Comparison of ENCODE assay signal across 8 cellular contexts in the genomic region with DNA sequence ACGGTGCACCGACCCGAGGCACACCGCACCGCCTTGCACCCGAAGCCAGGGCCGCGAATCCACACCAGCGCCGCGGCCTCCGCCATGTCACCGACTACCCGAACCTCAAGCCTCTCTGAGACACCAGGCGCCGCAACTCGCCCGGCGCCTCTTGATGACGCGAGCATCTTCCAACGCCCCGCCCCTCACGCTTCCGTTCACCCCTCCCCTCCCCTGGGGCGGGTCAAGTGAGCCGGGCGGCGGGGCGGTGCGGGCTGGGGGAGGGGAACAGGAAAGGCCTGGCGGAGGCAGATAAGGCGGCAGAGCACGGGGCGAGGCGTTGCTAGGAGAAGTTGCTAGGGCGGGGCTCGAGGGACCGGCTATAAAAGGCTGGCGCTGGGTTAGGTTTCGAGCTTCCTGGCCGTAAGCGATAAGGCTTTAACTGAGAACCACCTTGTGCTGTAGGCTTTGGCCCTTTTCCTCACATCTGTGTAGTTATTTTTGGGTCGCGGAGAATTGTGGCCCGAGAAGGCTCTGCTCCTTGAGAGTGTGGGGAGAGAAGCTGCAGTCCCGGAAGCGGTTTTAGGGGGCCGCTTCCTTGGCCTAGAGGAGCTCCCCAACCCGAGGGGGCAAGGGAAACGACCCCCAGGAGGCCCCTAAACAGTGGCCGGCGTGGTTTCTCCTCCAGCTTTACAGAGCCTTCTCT. TPM values are rescaled to one million over a fixed set of nuclear protein-coding genes. Genes with fewer than 3 reads are reported as not detected.
DNase-seq lines count a peak whose midpoint lies in the region; ATAC-seq lines count a peak whose summit lies in the region.

A gene (minus strand): TSS at position 117 of the 685 bp plus-strand sequence. CDS start 31 bp downstream, at position 86.

- H3K9me3 ChIP-seq in BLaER1: no peaks in the 10 kb centered on the region

- DNase-seq in NCI-H69 (lab: John Stamatoyannopoulos, UW): peak; percentile 100
- peak; percentile 100 for DNase-seq in activated CD4-positive, alpha-beta T cell treated with anti-CD3 and anti-CD28 coated beads, Interleukin-2, amount 10 ng/mL, durations not matched to agents 7 days and 5 days
- DNase-seq in cortex of kidney (lab: John Stamatoyannopoulos, UW): peak; percentile 87
- DNase-seq in left lobe of liver (ENCODE audit: low spot score): peak; percentile 100
- DNase-seq in stimulated activated CD4-positive, alpha-beta T cell treated with anti-CD3 and anti-CD28 coated beads, Interleukin-2, amount 100 ng/mL, for 4 hours (ENCODE audit: low read depth): peak; percentile 99

- peaks cover 81% of the 10 kb centered on the region for H3K4me1 ChIP-seq in BLaER1

- H3K27ac ChIP-seq in BLaER1: peak within 1 kb of the TSS; percentile 98

- peak; percentile 85 for ATAC-seq in GM19328 (IDR thresholded peaks at IDR 0.05; ENCODE audit: unreplicated experiment)
- ATAC-seq in HG03520 (IDR thresholded peaks at IDR 0.05; ENCODE audit: unreplicated experiment): peak; percentile 73
- ATAC-seq in left lobe of liver: peak; percentile 98

- peak within 1 kb of the TSS; percentile 93 for H3K4me2 ChIP-seq in BLaER1

- H3K27ac Mint-ChIP-seq in activated CD4-positive, alpha-beta T cell treated with anti-CD3 and anti-CD28 coated beads, Interleukin-2, amount 10 ng/mL, durations not matched to agents 7 days and 5 days: peak within 1 kb of the TSS; percentile 100

- peaks cover 41% of the 10 kb centered on the region for H4K20me1 ChIP-seq in BLaER1

- POLR2A ChIA-PET in activated CD4-positive, alpha-beta T cell treated with anti-CD3 and anti-CD28 coated beads, Interleukin-2, amount 10 ng/mL, durations not matched to agents 7 days and 5 days (lab: Charles Lee): interaction anchor here (0.6 to 1.9 kb wide), 7 partner anchors 9 to 539 kb away, joined by 3 to 25 read pairs (median 4); a partner anchor contains a TSS

- H3K4me1 Mint-ChIP-seq in activated CD4-positive, alpha-beta T cell treated with anti-CD3 and anti-CD28 coated beads, Interleukin-2, amount 10 ng/mL, durations not matched to agents 7 days and 5 days: peaks cover 81% of the 10 kb centered on the region

- peaks cover 26% of the 10 kb centered on the region for H3K36me3 Mint-ChIP-seq in activated CD4-positive, alpha-beta T cell treated with anti-CD3 and anti-CD28 coated beads, Interleukin-2, amount 10 ng/mL, durations not matched to agents 7 days and 5 days (ENCODE audit: low read depth)

- H3K27me3 ChIP-seq in BLaER1: no peaks in the 10 kb centered on the region

- H3K36me3 ChIP-seq in BLaER1: peaks cover 15% of the 10 kb centered on the region

- CTCF ChIA-PET in activated CD4-positive, alpha-beta T cell treated with anti-CD3 and anti-CD28 coated beads, Interleukin-2, amount 10 ng/mL, durations not matched to agents 7 days and 5 days (lab: Charles Lee): interaction anchor here (0.6 to 1.5 kb wide), 9 partner anchors 11 to 309 kb away, joined by 3 to 5 read pairs (median 4); a partner anchor contains a TSS

- no peaks in the 10 kb centered on the region for H3K27me3 Mint-ChIP-seq in activated CD4-positive, alpha-beta T cell treated with anti-CD3 and anti-CD28 coated beads, Interleukin-2, amount 10 ng/mL, durations not matched to agents 7 days and 5 days

- no peaks in the 10 kb centered on the region for H3K9me3 Mint-ChIP-seq in activated CD4-positive, alpha-beta T cell treated with anti-CD3 and anti-CD28 coated beads, Interleukin-2, amount 10 ng/mL, durations not matched to agents 7 days and 5 days

- H3K4me3 Mint-ChIP-seq in activated CD4-positive, alpha-beta T cell treated with anti-CD3 and anti-CD28 coated beads, Interleukin-2, amount 10 ng/mL, durations not matched to agents 7 days and 5 days: peak within 1 kb of the TSS; percentile 99

- peak within 1 kb of the TSS; percentile 88 for H3K4me3 ChIP-seq in BLaER1

- peak within 1 kb of the TSS; percentile 95 for H3K9ac ChIP-seq in BLaER1

RNA-seq across cellular contexts. Expression of the gene that starts here (rescaled TPM):
- total RNA-seq in activated CD4-positive, alpha-beta T cell treated with anti-CD3 and anti-CD28 coated beads, Interleukin-2, amount 10 ng/mL, durations not matched to agents 7 days and 5 days: 10 to 100 TPM; 16.1 to 16.6 TPM
- total RNA-seq in left lobe of liver: 8.0 TPM

Comparison
In these comparisons a context has a peak if more than half of its experiments do, and no peak if none do; other contexts are left out.
1. Peak in every context shown above with its lines: DNase-seq, ATAC-seq, H3K4me3 ChIP-seq and H3K27ac ChIP-seq.